In the genomic region with DNA sequence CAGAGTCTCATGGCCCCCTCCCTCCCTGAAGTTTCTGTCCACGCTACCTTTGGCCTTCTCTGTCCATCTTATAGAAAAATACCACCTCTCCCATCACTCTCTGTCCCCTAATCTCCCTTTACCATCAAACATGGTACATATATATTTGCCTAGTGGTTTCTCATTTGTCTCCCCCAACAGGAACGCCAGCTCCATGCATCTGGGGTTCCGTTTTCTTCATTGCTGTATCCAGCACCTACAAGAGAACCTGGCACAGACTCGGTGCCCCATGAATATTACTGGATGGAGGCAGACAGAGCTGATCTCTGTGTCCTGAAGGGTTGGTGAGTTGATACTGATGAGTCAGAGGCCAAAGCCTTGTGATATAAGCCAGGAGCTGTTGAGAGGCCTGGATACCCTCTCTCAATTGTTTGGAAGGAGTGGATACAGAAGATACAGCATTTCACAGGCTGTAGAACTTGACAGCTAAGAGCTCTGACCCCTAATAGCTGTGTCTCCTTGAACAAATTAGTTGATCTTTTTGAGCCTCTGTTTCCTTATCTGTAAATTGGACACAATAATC, we compare ENCODE assay signal across 27 cellular contexts. TPM values are rescaled to one million over a fixed set of nuclear protein-coding genes. Genes with fewer than 3 reads are reported as not detected.
"Had no signal": no experiment of that assay in that cellular context is flagged by ENCODE, and none has a peak within 500 bp of the region (broad histone marks: within the 10 kb centered on the region; RNA-seq: fewer than 3 reads in every experiment).

No MANE protein-coding gene starts in this region.

- ATAC-seq: activated CD8-positive, alpha-beta memory T cell treated with anti-CD3 and anti-CD28 coated beads, Interleukin-2, amount 10 ng/mL, durations not matched to agents 7 days and 5 days; activated CD8-positive, alpha-beta T cell treated with anti-CD3 and anti-CD28 coated beads for 36 hours; activated naive CD8-positive, alpha-beta T cell treated with anti-CD3 and anti-CD28 coated beads, Interleukin-2, amount 50 U/mL, for 24 hours; body of pancreas; natural killer cell treated with Interleukin-12 subunit alpha and Interleukin-12 subunit beta and Interleukin-15 and Interleukin-18, amount 100 ng/mL, for 72 hours; stimulated activated naive CD8-positive, alpha-beta T cell treated with anti-CD3 and anti-CD28 coated beads, Interleukin-15, Interleukin-2, amounts not matched to agents 100 U/mL and 50 U/mL, for 24 hours had no signal

- H3K36me3 Mint-ChIP-seq: activated CD8-positive, alpha-beta memory T cell treated with anti-CD3 and anti-CD28 coated beads, Interleukin-2, amount 10 ng/mL, durations not matched to agents 7 days and 5 days; immature natural killer cell; memory B cell; natural killer cell treated with Interleukin-12 subunit alpha and Interleukin-12 subunit beta and Interleukin-15 and Interleukin-18, amount 100 ng/mL, for 72 hours had no signal

- H3K4me1 Mint-ChIP-seq: activated naive CD8-positive, alpha-beta T cell treated with anti-CD3 and anti-CD28 coated beads, Interleukin-2, amount 50 U/mL, for 24 hours; immature natural killer cell; memory B cell had no signal

- H3K9me3 Mint-ChIP-seq: activated CD8-positive, alpha-beta T cell treated with anti-CD3 and anti-CD28 coated beads for 36 hours; activated naive CD8-positive, alpha-beta T cell treated with anti-CD3 and anti-CD28 coated beads, Interleukin-2, amount 50 U/mL, for 24 hours; immature natural killer cell; memory B cell; natural killer cell treated with Interleukin-12 subunit alpha and Interleukin-12 subunit beta and Interleukin-15 and Interleukin-18, amount 100 ng/mL, for 72 hours had no signal

- H3K27ac Mint-ChIP-seq: activated CD8-positive, alpha-beta memory T cell treated with anti-CD3 and anti-CD28 coated beads, Interleukin-2, amount 10 ng/mL, durations not matched to agents 7 days and 5 days; activated CD8-positive, alpha-beta T cell treated with anti-CD3 and anti-CD28 coated beads for 36 hours; activated naive CD8-positive, alpha-beta T cell treated with anti-CD3 and anti-CD28 coated beads, Interleukin-2, amount 50 U/mL, for 24 hours; immature natural killer cell; memory B cell; natural killer cell treated with Interleukin-12 subunit alpha and Interleukin-12 subunit beta and Interleukin-15 and Interleukin-18, amount 100 ng/mL, for 72 hours had no signal

- DNase-seq: activated CD4-positive, alpha-beta T cell treated with anti-CD3 and anti-CD28 coated beads for 48 hours; activated CD8-positive, alpha-beta memory T cell treated with anti-CD3 and anti-CD28 coated beads, Interleukin-2, amount 10 ng/mL, durations not matched to agents 7 days and 5 days; activated CD8-positive, alpha-beta T cell treated with anti-CD3 and anti-CD28 coated beads for 36 hours; activated gamma-delta T cell; activated naive CD4-positive, alpha-beta T cell treated with anti-CD3 and anti-CD28 coated beads, Interleukin-2, amount 50 U/mL, for 16 hours; activated naive CD8-positive, alpha-beta T cell treated with anti-CD3 and anti-CD28 coated beads, Interleukin-2, amount 50 U/mL, for 24 hours; activated T-cell treated with anti-CD3 and anti-CD28 coated beads for 4 hours; anterior cingulate cortex; body of pancreas; central memory CD4-positive, alpha-beta T cell; dermis blood vessel endothelial cell; effector CD8-positive, alpha-beta T cell; erythroblast; foreskin fibroblast; immature natural killer cell; kidney glomerular epithelial cell; ovary; stimulated activated CD4-positive, alpha-beta T cell treated with anti-CD3 and anti-CD28 coated beads, Interleukin-12 subunit alpha, Interleukin-12 subunit beta, amount 100 ng/mL, for 4 hours; stimulated activated CD4-positive, alpha-beta T cell treated with anti-CD3 and anti-CD28 coated beads, Interleukin-4, amount 100 ng/mL, for 4 hours; stimulated activated naive CD8-positive, alpha-beta T cell treated with anti-CD3 and anti-CD28 coated beads, Interleukin-15, Interleukin-2, amounts not matched to agents 100 U/mL and 50 U/mL, for 24 hours; upper lobe of left lung had no signal

- H3K4me3 Mint-ChIP-seq: activated CD8-positive, alpha-beta memory T cell treated with anti-CD3 and anti-CD28 coated beads, Interleukin-2, amount 10 ng/mL, durations not matched to agents 7 days and 5 days; activated CD8-positive, alpha-beta T cell treated with anti-CD3 and anti-CD28 coated beads for 36 hours; activated naive CD8-positive, alpha-beta T cell treated with anti-CD3 and anti-CD28 coated beads, Interleukin-2, amount 50 U/mL, for 24 hours; immature natural killer cell; memory B cell; natural killer cell treated with Interleukin-12 subunit alpha and Interleukin-12 subunit beta and Interleukin-15 and Interleukin-18, amount 100 ng/mL, for 72 hours had no signal

RNA-seq across cellular contexts. Expression of a gene that starts 21.9 kb away (rescaled TPM):
- total RNA-seq: activated CD8-positive, alpha-beta memory T cell treated with anti-CD3 and anti-CD28 coated beads, Interleukin-2, amount 10 ng/mL, durations not matched to agents 7 days and 5 days; fibroblast of lung; natural killer cell treated with Interleukin-12 subunit alpha and Interleukin-12 subunit beta and Interleukin-15 and Interleukin-18, amount 100 ng/mL, for 72 hours had no signal

RNA-seq across cellular contexts. Expression of a gene that starts 54.3 kb away (rescaled TPM):
- total RNA-seq: dermis blood vessel endothelial cell; fibroblast of lung; glomerular endothelial cell; subcutaneous adipose tissue; T-helper 2 cell treated with Interferon-gamma antibody and Interleukin-4, amounts not matched to agents 100 ng/mL and 5 ng/mL, for 36 hours had no signal
